24 cellular contexts compared by ENCODE assay signal in the genomic region with DNA sequence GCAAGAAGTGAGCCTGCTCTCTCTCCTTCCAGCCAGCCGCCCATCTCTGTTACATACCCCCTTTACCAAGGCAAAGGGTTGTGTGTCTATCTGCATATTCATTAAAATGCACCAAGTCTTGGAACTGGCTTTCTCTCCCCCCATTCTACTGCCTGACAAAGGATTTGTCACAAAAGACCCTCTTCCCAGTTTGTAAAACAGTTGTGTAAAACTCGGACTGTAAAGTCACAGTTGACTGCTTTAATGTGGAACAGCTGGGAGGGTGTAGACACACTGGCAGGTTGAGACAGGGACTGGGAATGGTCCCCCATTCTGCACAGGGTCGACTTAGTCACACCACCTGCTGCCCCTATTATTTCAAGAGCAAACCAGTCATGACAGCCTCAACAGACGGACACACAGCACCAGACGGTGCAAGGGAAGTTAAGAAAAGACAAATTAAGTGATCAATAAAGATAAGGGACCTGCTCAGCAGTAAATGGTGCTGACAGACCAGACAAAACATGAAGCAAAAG.
DNase-seq lines count a peak whose midpoint lies in the region; ATAC-seq and TF ChIP-seq lines count a peak whose summit lies in the region.
"Had no signal": no experiment of that assay in that cellular context is flagged by ENCODE, and none has a peak within 500 bp of the region (broad histone marks: within the 10 kb centered on the region; RNA-seq: fewer than 3 reads in every experiment).

No MANE protein-coding gene starts in this region.

- H3K4me2 ChIP-seq in PC-3 (ENCODE audit: low read length) = no peak overlapping the region
- H3K4me2 ChIP-seq: BLaER1 treated with 17β-estradiol and CSF1 and Interleukin-3, amounts not matched to agents 10 nM and 100 nM had no signal

- H3K9me3 ChIP-seq in WERI-Rb-1 (ENCODE audit: severe bottlenecking) (peaks cover 2% of the 10 kb centered on the region), PC-3 (ENCODE audit: low read length) (no peaks in the 10 kb centered on the region)
- H3K9me3 ChIP-seq: BLaER1 treated with 17β-estradiol and CSF1 and Interleukin-3, amounts not matched to agents 10 nM and 100 nM had no signal

- H3K27ac ChIP-seq in WERI-Rb-1 (peak overlapping the region; percentile 83), PC-3 (ENCODE audit: low read length) (no peak overlapping the region)
- H3K27ac ChIP-seq: BLaER1 treated with 17β-estradiol and CSF1 and Interleukin-3, amounts not matched to agents 10 nM and 100 nM; RWPE1; SK-N-MC had no signal

- H3F3A ChIP-seq in PC-3 (ENCODE audit: low read length, unreplicated experiment) = no peaks in the 10 kb centered on the region

- H3K4me1 ChIP-seq in PC-3 (ENCODE audit: insufficient read depth, low read length) = no peaks in the 10 kb centered on the region
- H3K4me1 ChIP-seq: BLaER1 treated with 17β-estradiol and CSF1 and Interleukin-3, amounts not matched to agents 10 nM and 100 nM had no signal

- H4K20me1 ChIP-seq in PC-3 (ENCODE audit: low read length) = no peaks in the 10 kb centered on the region
- H4K20me1 ChIP-seq: BLaER1 treated with 17β-estradiol and CSF1 and Interleukin-3, amounts not matched to agents 10 nM and 100 nM had no signal

- no peak overlapping the region for H2AFZ ChIP-seq in PC-3 (ENCODE audit: low read length)

- no peaks in the 10 kb centered on the region for H3K27me3 ChIP-seq in WERI-Rb-1 (ENCODE audit: insufficient read depth, low read depth, severe bottlenecking)
- peaks cover 71% of the 10 kb centered on the region for H3K27me3 ChIP-seq in PC-3 (ENCODE audit: low read length)
- H3K27me3 ChIP-seq: BLaER1 treated with 17β-estradiol and CSF1 and Interleukin-3, amounts not matched to agents 10 nM and 100 nM had no signal

- intact Hi-C loops in PC-3 (cut with micrococcal nuclease) = no loop called here

- H3K36me3 ChIP-seq in WERI-Rb-1 = no peaks in the 10 kb centered on the region
- H3K36me3 ChIP-seq in PC-3 (ENCODE audit: low read depth, low read length) = no peaks in the 10 kb centered on the region
- H3K36me3 ChIP-seq: BLaER1 treated with 17β-estradiol and CSF1 and Interleukin-3, amounts not matched to agents 10 nM and 100 nM had no signal

- no peaks in the 10 kb centered on the region for H3K79me2 ChIP-seq in PC-3 (ENCODE audit: low read length)

- no peaks in the 10 kb centered on the region for H3K9me2 ChIP-seq in PC-3 (replicated peaks; ENCODE audit: low read length)

- CTCF ChIA-PET in PC-3 (lab: Charles Lee) = no interaction called here

- POLR2A ChIA-PET in PC-3 (lab: Charles Lee; ENCODE audit: unreplicated experiment) = no interaction called here

- DNase-seq in NCI-H446 treated with DMSO at 0.1 percent for 48 hours (lab: John Stamatoyannopoulos, UW) (peak; percentile 6), NCI-H446 (lab: John Stamatoyannopoulos, UW) (no peak), DMS 273 treated with DMSO at 0.1 percent for 48 hours (lab: John Stamatoyannopoulos, UW) (peak; percentile 80), NCI-H1694 treated with DMSO at 0.1 percent for 48 hours (lab: John Stamatoyannopoulos, UW) (peak; percentile 85), WERI-Rb-1 (peak; percentile 77), PC-3 (no peak)
- DNase-seq in activated CD8-positive, alpha-beta memory T cell treated with anti-CD3 and anti-CD28 coated beads, Interleukin-2, amount 50 U/mL, for 4 hours = no peak
- DNase-seq: CD4-positive, alpha-beta T cell; DMS79 treated with DMSO at 0.1 percent for 48 hours; GF-D8; Kasumi-1; MV-4-11; NCI-H1105; NCI-H1436 treated with DMSO at 0.1 percent for 48 hours; NCI-H2081; SHP77; T-helper 17 cell; T1000 had no signal

- no peak overlapping the region for H3K4me3 ChIP-seq in WERI-Rb-1 (ENCODE audit: low read depth, low read length)
- H3K4me3 ChIP-seq in PC-3 (ENCODE audit: low read length) = no peak overlapping the region
- H3K4me3 ChIP-seq: BLaER1 treated with 17β-estradiol and CSF1 and Interleukin-3, amounts not matched to agents 10 nM and 100 nM; K562; SK-N-MC had no signal

- ATAC-seq in GM21717 (IDR thresholded peaks at IDR 0.05; ENCODE audit: unreplicated experiment) (no peak), PC-3 (no peak)
- ATAC-seq: K562, Panc1, T-helper 17 cell had no signal

- no peak overlapping the region for H3K9ac ChIP-seq in PC-3 (ENCODE audit: low read length)
- H3K9ac ChIP-seq: BLaER1 treated with 17β-estradiol and CSF1 and Interleukin-3, amounts not matched to agents 10 nM and 100 nM had no signal

- BruUV-seq in PC-3 (replicated peaks; lab: Mats Ljungman, UMichigan) = no TSS peak

- TF ChIP-seq CTCF in WERI-Rb-1 (IDR thresholded peaks at IDR 0.05; ENCODE audit: low read depth, low read length) (no peak), PC-3 (conservative IDR thresholded peaks at IDR 0.05; ENCODE audit: low read depth, low read length) (no peak)

Comparison
In these comparisons a context has a peak if more than half of its experiments do, and no peak if none do; other contexts are left out.
1. DNase-seq: peak in NCI-H446 treated with DMSO at 0.1 percent for 48 hours (single experiment), DMS 273 treated with DMSO at 0.1 percent for 48 hours (single experiment), NCI-H1694 treated with DMSO at 0.1 percent for 48 hours (single experiment) and WERI-Rb-1 (single experiment); none in NCI-H446 (0 of 2), PC-3 (single experiment) and activated CD8-positive, alpha-beta memory T cell treated with anti-CD3 and anti-CD28 coated beads, Interleukin-2, amount 50 U/mL, for 4 hours (single experiment).